ENCODE assay signal across 10 cellular contexts in genomic region chr18:36693931-36694661, GRCh38.
DNase-seq lines count a peak whose midpoint lies in the region; ATAC-seq and TF ChIP-seq lines count a peak whose summit lies in the region.
"Had no signal": no experiment of that assay in that cellular context is flagged by ENCODE, and none has a peak within 500 bp of the region (broad histone marks: within the 10 kb centered on the region; RNA-seq: fewer than 3 reads in every experiment).

No MANE protein-coding gene starts in this region.

- no peaks in the 10 kb centered on the region for H3K9me3 Mint-ChIP-seq in activated naive CD4-positive, alpha-beta T cell treated with anti-CD3 and anti-CD28 coated beads, Interleukin-2, amount 10 ng/mL, durations not matched to agents 7 days and 5 days
- no peaks in the 10 kb centered on the region for H3K9me3 Mint-ChIP-seq in activated CD4-positive, alpha-beta T cell treated with anti-CD3 and anti-CD28 coated beads, Interleukin-2, amount 10 ng/mL, durations not matched to agents 7 days and 5 days

- POLR2A ChIA-PET in activated CD4-positive, alpha-beta T cell treated with anti-CD3 and anti-CD28 coated beads, Interleukin-2, amount 10 ng/mL, durations not matched to agents 7 days and 5 days (lab: Charles Lee) = no interaction called here

- no peaks in the 10 kb centered on the region for H3K27me3 ChIP-seq in esophagus squamous epithelium
- H3K27me3 ChIP-seq in brain microvascular endothelial cell (replicated peaks) = no peaks in the 10 kb centered on the region
- H3K27me3 ChIP-seq: ascending aorta had no signal

- no peaks in the 10 kb centered on the region for H3K27me3 Mint-ChIP-seq in activated naive CD4-positive, alpha-beta T cell treated with anti-CD3 and anti-CD28 coated beads, Interleukin-2, amount 10 ng/mL, durations not matched to agents 7 days and 5 days
- H3K27me3 Mint-ChIP-seq in activated CD4-positive, alpha-beta T cell treated with anti-CD3 and anti-CD28 coated beads, Interleukin-2, amount 10 ng/mL, durations not matched to agents 7 days and 5 days = peaks cover 6% of the 10 kb centered on the region

- no peak overlapping the region for H3K27ac Mint-ChIP-seq in activated naive CD4-positive, alpha-beta T cell treated with anti-CD3 and anti-CD28 coated beads, Interleukin-2, amount 10 ng/mL, durations not matched to agents 7 days and 5 days
- no peak overlapping the region for H3K27ac Mint-ChIP-seq in activated CD4-positive, alpha-beta T cell treated with anti-CD3 and anti-CD28 coated beads, Interleukin-2, amount 10 ng/mL, durations not matched to agents 7 days and 5 days

- no peaks in the 10 kb centered on the region for H3K36me3 Mint-ChIP-seq in activated naive CD4-positive, alpha-beta T cell treated with anti-CD3 and anti-CD28 coated beads, Interleukin-2, amount 10 ng/mL, durations not matched to agents 7 days and 5 days
- no peaks in the 10 kb centered on the region for H3K36me3 Mint-ChIP-seq in activated CD4-positive, alpha-beta T cell treated with anti-CD3 and anti-CD28 coated beads, Interleukin-2, amount 10 ng/mL, durations not matched to agents 7 days and 5 days (ENCODE audit: low read depth)

- 66 to 71% methylated on average over 14 to 15 of the region's 15 CpGs for WGBS in esophagus squamous epithelium, 2 donors

- in situ Hi-C loops in brain microvascular endothelial cell (cut with HindIII; ENCODE audit: low pct_ligation_motif_present, low sequenced_read_pairs) = no loop called here

- no peaks in the 10 kb centered on the region for H3K4me1 Mint-ChIP-seq in activated naive CD4-positive, alpha-beta T cell treated with anti-CD3 and anti-CD28 coated beads, Interleukin-2, amount 10 ng/mL, durations not matched to agents 7 days and 5 days
- no peaks in the 10 kb centered on the region for H3K4me1 Mint-ChIP-seq in activated CD4-positive, alpha-beta T cell treated with anti-CD3 and anti-CD28 coated beads, Interleukin-2, amount 10 ng/mL, durations not matched to agents 7 days and 5 days

- H3K4me1 ChIP-seq in esophagus squamous epithelium = peaks cover 0 to 25% (median 10%) of the 10 kb centered on the region in 3 donors

- TF ChIP-seq CTCF in esophagus squamous epithelium (IDR thresholded peaks at IDR 0.05) = no peak
- no peak for TF ChIP-seq CTCF in brain microvascular endothelial cell (IDR thresholded peaks at IDR 0.05; ENCODE audit: low read depth, low read length, missing control alignments)

- no peak overlapping the region for H3K4me3 Mint-ChIP-seq in activated naive CD4-positive, alpha-beta T cell treated with anti-CD3 and anti-CD28 coated beads, Interleukin-2, amount 10 ng/mL, durations not matched to agents 7 days and 5 days
- H3K4me3 Mint-ChIP-seq in activated CD4-positive, alpha-beta T cell treated with anti-CD3 and anti-CD28 coated beads, Interleukin-2, amount 10 ng/mL, durations not matched to agents 7 days and 5 days = no peak overlapping the region

- no peak for TF ChIP-seq POLR2A in esophagus squamous epithelium (IDR thresholded peaks at IDR 0.05)

- H3K36me3 ChIP-seq in esophagus squamous epithelium (no peaks in the 10 kb centered on the region), brain microvascular endothelial cell (replicated peaks) (no peaks in the 10 kb centered on the region)
- H3K36me3 ChIP-seq: ascending aorta had no signal

- DNase-seq in GM03348 (ENCODE audit: low spot score) (peak; percentile 64), NCI-H2196 treated with DMSO at 0.1 percent for 48 hours (lab: John Stamatoyannopoulos, UW; ENCODE audit: unreplicated experiment) (peak; percentile 66), esophagus squamous epithelium (lab: John Stamatoyannopoulos, UW) (no peak), skeletal muscle cell (ENCODE audit: low read depth) (no peak), Right ventricle myocardium inferior (ENCODE audit: missing footprints) (no peak), brain microvascular endothelial cell (no peak)
- DNase-seq in activated naive CD4-positive, alpha-beta T cell treated with anti-CD3 and anti-CD28 coated beads, Interleukin-2, amount 10 ng/mL, durations not matched to agents 7 days and 5 days = no peak
- no peak for DNase-seq in activated CD4-positive, alpha-beta T cell treated with anti-CD3 and anti-CD28 coated beads, Interleukin-2, amount 10 ng/mL, durations not matched to agents 7 days and 5 days
- DNase-seq: head of caudate nucleus had no signal

- intact Hi-C loops in esophagus squamous epithelium (cut with DNase I) (no loop called here), Right ventricle myocardium inferior (cut with DNase I) (no loop called here)

- H3K4me3 ChIP-seq in esophagus squamous epithelium (peak overlapping the region in 3 of 4 donors; percentile 28 to 58 (median 32)), skeletal muscle cell (ENCODE audit: low read depth, low read length) (peak overlapping the region; percentile 7), brain microvascular endothelial cell (ENCODE audit: low read depth, low read length) (no peak overlapping the region)

- CTCF ChIA-PET in activated naive CD4-positive, alpha-beta T cell treated with anti-CD3 and anti-CD28 coated beads, Interleukin-2, amount 10 ng/mL, durations not matched to agents 7 days and 5 days (lab: Charles Lee) = no interaction called here
- CTCF ChIA-PET in activated CD4-positive, alpha-beta T cell treated with anti-CD3 and anti-CD28 coated beads, Interleukin-2, amount 10 ng/mL, durations not matched to agents 7 days and 5 days (lab: Charles Lee) = no interaction called here

- H3K27ac ChIP-seq in esophagus squamous epithelium (peak overlapping the region in 3 of 4 donors; percentile 78 to 85 (median 83)), brain microvascular endothelial cell (no peak overlapping the region)

- H3K9me3 ChIP-seq in esophagus squamous epithelium = no peaks in the 10 kb centered on the region
- H3K9me3 ChIP-seq: ascending aorta had no signal

- ATAC-seq in Right ventricle myocardium inferior = no peak

Comparison
In these comparisons a context has a peak if more than half of its experiments do, and no peak if none do; other contexts are left out.
1. DNase-seq: peak in GM03348 (single experiment) and NCI-H2196 treated with DMSO at 0.1 percent for 48 hours (single experiment); none in esophagus squamous epithelium (single experiment), skeletal muscle cell (single experiment), activated naive CD4-positive, alpha-beta T cell treated with anti-CD3 and anti-CD28 coated beads, Interleukin-2, amount 10 ng/mL, durations not matched to agents 7 days and 5 days (single experiment), activated CD4-positive, alpha-beta T cell treated with anti-CD3 and anti-CD28 coated beads, Interleukin-2, amount 10 ng/mL, durations not matched to agents 7 days and 5 days (single experiment), Right ventricle myocardium inferior (single experiment) and brain microvascular endothelial cell (single experiment).